12 cellular contexts compared by ENCODE assay signal in the genomic region with DNA sequence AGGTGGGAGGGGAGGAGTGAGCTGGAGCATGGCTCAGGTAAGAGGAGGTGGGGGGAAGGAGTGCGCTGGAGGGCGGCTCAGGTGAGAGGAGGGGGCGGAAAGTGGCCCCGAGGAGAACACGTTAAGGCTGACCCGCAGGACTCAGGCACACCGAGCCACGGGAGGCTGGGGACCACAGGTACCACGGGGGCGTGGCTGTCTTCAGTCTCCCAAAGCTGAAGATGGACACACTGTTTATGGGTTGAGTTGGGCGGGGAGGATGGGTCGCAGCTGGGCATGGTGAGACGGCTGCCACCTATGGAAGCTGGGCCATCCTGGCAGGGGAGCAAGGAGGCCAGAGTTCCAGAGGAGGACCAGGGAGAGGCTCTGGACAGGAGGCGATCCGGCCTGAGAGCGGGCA. TPM values are rescaled to one million over a fixed set of nuclear protein-coding genes. Genes with fewer than 3 reads are reported as not detected.
DNase-seq lines count a peak whose midpoint lies in the region; ATAC-seq and TF ChIP-seq lines count a peak whose summit lies in the region.
"Had no signal": no experiment of that assay in that cellular context is flagged by ENCODE, and none has a peak within 500 bp of the region (broad histone marks: within the 10 kb centered on the region; RNA-seq: fewer than 3 reads in every experiment).

No MANE protein-coding gene starts in this region.

- TF ChIP-seq CTCF in CD8-positive, alpha-beta T cell (IDR thresholded peaks at IDR 0.05): no peak
- TF ChIP-seq CTCF in nephron progenitor cell (IDR thresholded peaks at IDR 0.05) (no peak), GM13977 (IDR thresholded peaks at IDR 0.05; ENCODE audit: extremely low read depth, insufficient read depth, missing control alignments) (no peak)

- peaks cover 9% of the 10 kb centered on the region for H3K4me1 Mint-ChIP-seq in CD8-positive, alpha-beta T cell (ENCODE audit: low read depth)
- H3K4me1 Mint-ChIP-seq in activated T-helper 1 cell treated with anti-CD3 and anti-CD28 coated beads, Interleukin-12 subunit alpha, Interleukin-12 subunit beta, Interleukin-2, Interleukin-4 antibody, amounts not matched to agents 30 ng/mL and 10 ng/mL and 1 ng/mL, durations not matched to agents 14 hours and 24 hours and 36 hours (ENCODE audit: low read depth): peaks cover 8% of the 10 kb centered on the region
- no peaks in the 10 kb centered on the region for H3K4me1 Mint-ChIP-seq in nephron progenitor cell
- H3K4me1 Mint-ChIP-seq: endodermal cell had no signal

- H3K4me1 ChIP-seq in CD8-positive, alpha-beta T cell (ENCODE audit: insufficient read depth, low read length): peaks cover 7% of the 10 kb centered on the region

- H3K27ac ChIP-seq in CD8-positive, alpha-beta T cell (ENCODE audit: low read depth, low read length): no peak overlapping the region
- H3K27ac ChIP-seq: thoracic aorta had no signal

- DNase-seq in NCI-H748 (lab: John Stamatoyannopoulos, UW; ENCODE audit: unreplicated experiment): peak; percentile 25
- no peak for DNase-seq in NCI-H748 treated with DMSO at 0.1 percent for 48 hours (lab: John Stamatoyannopoulos, UW)
- DNase-seq in CD8-positive, alpha-beta T cell: no peak
- no peak for DNase-seq in activated T-helper 1 cell treated with anti-CD3 and anti-CD28 coated beads, Interleukin-12 subunit alpha, Interleukin-12 subunit beta, Interleukin-2, Interleukin-4 antibody, amounts not matched to agents 30 ng/mL and 10 ng/mL and 1 ng/mL, durations not matched to agents 14 hours and 24 hours and 36 hours (ENCODE audit: low spot score)
- DNase-seq in nephron progenitor cell: no peak
- no peak for DNase-seq in occipital lobe (lab: John Stamatoyannopoulos, UW)
- DNase-seq in GM13977 (ENCODE audit: low spot score): no peak
- DNase-seq in activated CD4-positive, alpha-beta T cell treated with anti-CD3 and anti-CD28 coated beads, Interleukin-2, amount 50 U/mL, for 1 hour: no peak
- DNase-seq: endodermal cell, PC-3 had no signal

- in situ Hi-C loops in GM13977 (cut with MboI; ENCODE audit: low pct_unique_long_range_greater_than_20kb, low sequenced_read_pairs, unreplicated experiment): loop anchor here (25.0 kb wide), 1 partner anchor 307 kb away; no protein-coding TSS in a partner anchor

- H3K4me3 ChIP-seq in CD8-positive, alpha-beta T cell (ENCODE audit: low read depth, low read length): no peak overlapping the region

- intact Hi-C loops in CD8-positive, alpha-beta T cell (cut with DNase I, micrococcal nuclease): no loop called here
- intact Hi-C loops in activated T-helper 1 cell treated with anti-CD3 and anti-CD28 coated beads, Interleukin-12 subunit alpha, Interleukin-12 subunit beta, Interleukin-2, Interleukin-4 antibody, amounts not matched to agents 30 ng/mL and 10 ng/mL and 1 ng/mL, durations not matched to agents 14 hours and 24 hours and 36 hours (cut with micrococcal nuclease): no loop called here

- peaks cover 33% of the 10 kb centered on the region for H3K36me3 Mint-ChIP-seq in CD8-positive, alpha-beta T cell
- peaks cover 23% of the 10 kb centered on the region for H3K36me3 Mint-ChIP-seq in activated T-helper 1 cell treated with anti-CD3 and anti-CD28 coated beads, Interleukin-12 subunit alpha, Interleukin-12 subunit beta, Interleukin-2, Interleukin-4 antibody, amounts not matched to agents 30 ng/mL and 10 ng/mL and 1 ng/mL, durations not matched to agents 14 hours and 24 hours and 36 hours (ENCODE audit: low read depth)
- peaks cover 32% of the 10 kb centered on the region for H3K36me3 Mint-ChIP-seq in nephron progenitor cell (ENCODE audit: low read depth)

- peaks cover 7% of the 10 kb centered on the region for H3K36me3 ChIP-seq in CD8-positive, alpha-beta T cell (ENCODE audit: insufficient read depth, low read length)

- H3K27ac Mint-ChIP-seq in CD8-positive, alpha-beta T cell: no peak overlapping the region
- H3K27ac Mint-ChIP-seq in activated T-helper 1 cell treated with anti-CD3 and anti-CD28 coated beads, Interleukin-12 subunit alpha, Interleukin-12 subunit beta, Interleukin-2, Interleukin-4 antibody, amounts not matched to agents 30 ng/mL and 10 ng/mL and 1 ng/mL, durations not matched to agents 14 hours and 24 hours and 36 hours: no peak overlapping the region
- H3K27ac Mint-ChIP-seq in nephron progenitor cell: peak overlapping the region; percentile 45
- H3K27ac Mint-ChIP-seq: endodermal cell; natural killer cell treated with Interleukin-12 subunit alpha and Interleukin-12 subunit beta and Interleukin-15 and Interleukin-18, amount 100 ng/mL, for 72 hours had no signal

- peaks cover 4% of the 10 kb centered on the region for H3K27me3 Mint-ChIP-seq in CD8-positive, alpha-beta T cell (ENCODE audit: low read depth)
- peaks cover 8% of the 10 kb centered on the region for H3K27me3 Mint-ChIP-seq in activated T-helper 1 cell treated with anti-CD3 and anti-CD28 coated beads, Interleukin-12 subunit alpha, Interleukin-12 subunit beta, Interleukin-2, Interleukin-4 antibody, amounts not matched to agents 30 ng/mL and 10 ng/mL and 1 ng/mL, durations not matched to agents 14 hours and 24 hours and 36 hours (ENCODE audit: insufficient read depth)
- peaks cover 9% of the 10 kb centered on the region for H3K27me3 Mint-ChIP-seq in nephron progenitor cell (ENCODE audit: low read depth, poor library complexity)

- ATAC-seq in CD8-positive, alpha-beta T cell: no peak
- ATAC-seq: PC-3 had no signal

- H3K4me3 Mint-ChIP-seq in CD8-positive, alpha-beta T cell: peak overlapping the region; percentile 43
- peak overlapping the region; percentile 72 for H3K4me3 Mint-ChIP-seq in activated T-helper 1 cell treated with anti-CD3 and anti-CD28 coated beads, Interleukin-12 subunit alpha, Interleukin-12 subunit beta, Interleukin-2, Interleukin-4 antibody, amounts not matched to agents 30 ng/mL and 10 ng/mL and 1 ng/mL, durations not matched to agents 14 hours and 24 hours and 36 hours
- H3K4me3 Mint-ChIP-seq in nephron progenitor cell: no peak overlapping the region
- H3K4me3 Mint-ChIP-seq: endodermal cell; natural killer cell treated with Interleukin-12 subunit alpha and Interleukin-12 subunit beta and Interleukin-15 and Interleukin-18, amount 100 ng/mL, for 72 hours had no signal

- H3K27me3 ChIP-seq in CD8-positive, alpha-beta T cell (ENCODE audit: insufficient read depth, low read length): no peaks in the 10 kb centered on the region

- no peaks in the 10 kb centered on the region for H3K9me3 ChIP-seq in CD8-positive, alpha-beta T cell (ENCODE audit: low read length)
- H3K9me3 ChIP-seq: thoracic aorta had no signal

- POLR2A ChIA-PET in CD8-positive, alpha-beta T cell (lab: Charles Lee): no interaction called here

- CTCF ChIA-PET in CD8-positive, alpha-beta T cell (lab: Charles Lee): no interaction called here

- H3K9me3 Mint-ChIP-seq in CD8-positive, alpha-beta T cell: no peaks in the 10 kb centered on the region
- H3K9me3 Mint-ChIP-seq in activated T-helper 1 cell treated with anti-CD3 and anti-CD28 coated beads, Interleukin-12 subunit alpha, Interleukin-12 subunit beta, Interleukin-2, Interleukin-4 antibody, amounts not matched to agents 30 ng/mL and 10 ng/mL and 1 ng/mL, durations not matched to agents 14 hours and 24 hours and 36 hours: no peaks in the 10 kb centered on the region
- H3K9me3 Mint-ChIP-seq in nephron progenitor cell: no peaks in the 10 kb centered on the region
- H3K9me3 Mint-ChIP-seq: endodermal cell; natural killer cell treated with Interleukin-12 subunit alpha and Interleukin-12 subunit beta and Interleukin-15 and Interleukin-18, amount 100 ng/mL, for 72 hours had no signal

RNA-seq across cellular contexts. Expression of gene UBR7, which starts 23.5 kb away (rescaled TPM):
- total RNA-seq in CD8-positive, alpha-beta T cell: 1 to 10 TPM; 6.7 to 7.0 TPM
- total RNA-seq in activated T-helper 1 cell treated with anti-CD3 and anti-CD28 coated beads, Interleukin-12 subunit alpha, Interleukin-12 subunit beta, Interleukin-2, Interleukin-4 antibody, amounts not matched to agents 30 ng/mL and 10 ng/mL and 1 ng/mL, durations not matched to agents 14 hours and 24 hours and 36 hours: 30.1 and 32.4 TPM in 2 replicates
- 56.6 TPM for total RNA-seq in occipital lobe

RNA-seq across cellular contexts. Expression of gene GON7, which starts 23.7 kb away (rescaled TPM):
- total RNA-seq in CD8-positive, alpha-beta T cell: 1 to 10 TPM; 1.4 to 2.4 TPM
- 14.8 and 15.7 TPM in 2 replicates for total RNA-seq in activated T-helper 1 cell treated with anti-CD3 and anti-CD28 coated beads, Interleukin-12 subunit alpha, Interleukin-12 subunit beta, Interleukin-2, Interleukin-4 antibody, amounts not matched to agents 30 ng/mL and 10 ng/mL and 1 ng/mL, durations not matched to agents 14 hours and 24 hours and 36 hours
- 11.9 TPM for total RNA-seq in occipital lobe

RNA-seq across cellular contexts. Expression of gene LYSET, which starts 45.4 kb away (rescaled TPM):
- total RNA-seq in CD8-positive, alpha-beta T cell: 1 to 10 TPM; 2.4 to 5.1 TPM
- 13.1 and 14.1 TPM in 2 replicates for total RNA-seq in activated T-helper 1 cell treated with anti-CD3 and anti-CD28 coated beads, Interleukin-12 subunit alpha, Interleukin-12 subunit beta, Interleukin-2, Interleukin-4 antibody, amounts not matched to agents 30 ng/mL and 10 ng/mL and 1 ng/mL, durations not matched to agents 14 hours and 24 hours and 36 hours
- total RNA-seq in occipital lobe: 8.6 TPM

RNA-seq across cellular contexts. Expression of gene MOAP1, which starts 45.8 kb away (rescaled TPM):
- 100 to 1,000 TPM; 114 to 122 TPM for total RNA-seq in CD8-positive, alpha-beta T cell
- 16.8 and 18.4 TPM in 2 replicates for total RNA-seq in activated T-helper 1 cell treated with anti-CD3 and anti-CD28 coated beads, Interleukin-12 subunit alpha, Interleukin-12 subunit beta, Interleukin-2, Interleukin-4 antibody, amounts not matched to agents 30 ng/mL and 10 ng/mL and 1 ng/mL, durations not matched to agents 14 hours and 24 hours and 36 hours
- 70.3 TPM for total RNA-seq in occipital lobe
